8 cellular contexts compared by ENCODE assay signal in genomic region chr15:66294932-66295235, GRCh38. TPM values are rescaled to one million over a fixed set of nuclear protein-coding genes. Genes with fewer than 3 reads are reported as not detected.
DNase-seq lines count a peak whose midpoint lies in the region; ATAC-seq and TF ChIP-seq lines count a peak whose summit lies in the region.

No MANE protein-coding gene starts in this region.

- H3K9me3 Mint-ChIP-seq in CD4-positive, alpha-beta T cell, result no peaks in the 10 kb centered on the region
- H3K9me3 Mint-ChIP-seq in nephron progenitor cell, result no peaks in the 10 kb centered on the region

- TF ChIP-seq CTCF in CD4-positive, alpha-beta T cell (IDR thresholded peaks at IDR 0.05), result no peak
- no peak for TF ChIP-seq CTCF in breast epithelium (IDR thresholded peaks at IDR 0.05)
- no peak for TF ChIP-seq CTCF in nephron progenitor cell (IDR thresholded peaks at IDR 0.05)
- TF ChIP-seq CTCF in GM20000 (IDR thresholded peaks at IDR 0.05; ENCODE audit: extremely low read depth, missing control alignments), result no peak

- peaks cover 21% of the 10 kb centered on the region for H3K4me1 ChIP-seq in HUES64 (ENCODE audit: insufficient read depth, low read length)
- H3K4me1 ChIP-seq in breast epithelium, result peaks cover 0 to 7% of the 10 kb centered on the region in 2 donors

- no peak overlapping the region for H3K27ac ChIP-seq in CD4-positive, alpha-beta T cell (ENCODE audit: low read depth, low read length)
- H3K27ac ChIP-seq in HUES64 (ENCODE audit: low read depth, low read length) (no peak overlapping the region), breast epithelium (peak overlapping the region in 1 of 2 donors; percentile 94)

- no peaks in the 10 kb centered on the region for H3K27me3 Mint-ChIP-seq in CD4-positive, alpha-beta T cell
- H3K27me3 Mint-ChIP-seq in nephron progenitor cell (ENCODE audit: low read depth, poor library complexity), result peaks cover 8% of the 10 kb centered on the region

- intact Hi-C loops in CD4-positive, alpha-beta T cell (cut with DNase I, micrococcal nuclease), result loop anchor here (5.0 to 10.0 kb wide), 3 partner anchors 62 to 410 kb away; partner anchors contain the start of genes MAP2K1 (in 1 of the 2) and TIPIN (in 1 of the 2)
- intact Hi-C loops in breast epithelium (cut with DNase I; ENCODE audit: low total_unique reads), result no loop called here

- no peaks in the 10 kb centered on the region for H3K36me3 ChIP-seq in HUES64 (ENCODE audit: insufficient read depth, low read length)
- no peaks in the 10 kb centered on the region for H3K36me3 ChIP-seq in breast epithelium

- H3K9me3 ChIP-seq in CD4-positive, alpha-beta T cell (ENCODE audit: control insufficient read depth, low read length), result no peaks in the 10 kb centered on the region
- no peaks in the 10 kb centered on the region for H3K9me3 ChIP-seq in HUES64 (ENCODE audit: insufficient read depth, low read depth, low read length)
- H3K9me3 ChIP-seq in breast epithelium, result no peaks in the 10 kb centered on the region

- whole genome bisulfite sequencing in HUES64, result 75% methylated on average over 2 of the region's 3 CpGs

- H3K27me3 ChIP-seq in CD4-positive, alpha-beta T cell (ENCODE audit: control insufficient read depth, insufficient read depth, low read length), result no peaks in the 10 kb centered on the region
- H3K27me3 ChIP-seq in HUES64 (ENCODE audit: insufficient read depth, low read length), result peaks cover 4% of the 10 kb centered on the region; the same call in 1 of the 2 replicates
- H3K27me3 ChIP-seq in breast epithelium, result no peaks in the 10 kb centered on the region

- TF ChIP-seq POLR2A in breast epithelium (IDR thresholded peaks at IDR 0.05), result no peak

- H3K9ac ChIP-seq in HUES64 (ENCODE audit: low read depth, low read length), result peak overlapping the region; percentile 3; the same call in 1 of the 2 replicates

- peaks cover 49% of the 10 kb centered on the region for H3K4me1 Mint-ChIP-seq in CD4-positive, alpha-beta T cell (ENCODE audit: low read depth)
- peaks cover 37% of the 10 kb centered on the region for H3K4me1 Mint-ChIP-seq in nephron progenitor cell

- H3K4me3 ChIP-seq in HUES64 (ENCODE audit: low read length) (peak overlapping the region; percentile 55), breast epithelium (peak overlapping the region in 2 of 3 donors; percentile 76 to 91)

- H3K27ac Mint-ChIP-seq in CD4-positive, alpha-beta T cell, result peak overlapping the region; percentile 91
- no peak overlapping the region for H3K27ac Mint-ChIP-seq in nephron progenitor cell

- peak overlapping the region; percentile 86 for H3K4me3 Mint-ChIP-seq in CD4-positive, alpha-beta T cell
- H3K4me3 Mint-ChIP-seq in nephron progenitor cell, result peak overlapping the region; percentile 86

- H3K36me3 Mint-ChIP-seq in CD4-positive, alpha-beta T cell (ENCODE audit: low read depth), result peaks cover 31% of the 10 kb centered on the region
- peaks cover 17% of the 10 kb centered on the region for H3K36me3 Mint-ChIP-seq in nephron progenitor cell (ENCODE audit: low read depth)

- no peak for DNase-seq in CD4-positive, alpha-beta T cell
- DNase-seq in breast epithelium (ENCODE audit: low spot score in 2 of 2) (no peak), nephron progenitor cell (no peak), NCI-H2107 treated with DMSO at 0.1 percent for 48 hours (lab: John Stamatoyannopoulos, UW; ENCODE audit: unreplicated experiment) (no peak), NCI-H128 (lab: John Stamatoyannopoulos, UW; ENCODE audit: unreplicated experiment) (no peak), NCI-H1092 (lab: John Stamatoyannopoulos, UW) (no peak), GM20000 (ENCODE audit: low spot score) (no peak)

- no peak for ATAC-seq in CD4-positive, alpha-beta T cell (ENCODE audit: poor library complexity)

- CTCF ChIA-PET in CD4-positive, alpha-beta T cell (lab: Charles Lee), result no interaction called here

- POLR2A ChIA-PET in CD4-positive, alpha-beta T cell (lab: Charles Lee), result interaction anchor here (1.1 to 1.5 kb wide), 4 partner anchors 109 to 426 kb away, joined by 3 to 12 read pairs (median 10); partner anchors contain the start of genes RAB11A, RPL4 and ZWILCH

RNA-seq across cellular contexts. Expression of gene DIS3L, which starts 1.5 kb away (rescaled TPM):
- 10 to 100 TPM; 22.6 to 24.3 TPM for total RNA-seq in CD4-positive, alpha-beta T cell
- polyA plus RNA-seq in HUES64 (2013, experiment 1 of 2), result 22.3 TPM
- polyA plus RNA-seq in HUES64 (2013, experiment 2 of 2), result 19.5 TPM
- 10 to 100 TPM; 37.0 to 46.4 (median 43.2) TPM for total RNA-seq in breast epithelium

RNA-seq across cellular contexts. Expression of gene MEGF11, which starts 41.3 kb away (rescaled TPM):
- not detected for total RNA-seq in CD4-positive, alpha-beta T cell
- 0.60 TPM for polyA plus RNA-seq in HUES64 (2013, experiment 1 of 2)
- 1.0 TPM for polyA plus RNA-seq in HUES64 (2013, experiment 2 of 2)
- not detected for total RNA-seq in breast epithelium
